Comparison of ENCODE assay signal across 8 cellular contexts in the genomic region with DNA sequence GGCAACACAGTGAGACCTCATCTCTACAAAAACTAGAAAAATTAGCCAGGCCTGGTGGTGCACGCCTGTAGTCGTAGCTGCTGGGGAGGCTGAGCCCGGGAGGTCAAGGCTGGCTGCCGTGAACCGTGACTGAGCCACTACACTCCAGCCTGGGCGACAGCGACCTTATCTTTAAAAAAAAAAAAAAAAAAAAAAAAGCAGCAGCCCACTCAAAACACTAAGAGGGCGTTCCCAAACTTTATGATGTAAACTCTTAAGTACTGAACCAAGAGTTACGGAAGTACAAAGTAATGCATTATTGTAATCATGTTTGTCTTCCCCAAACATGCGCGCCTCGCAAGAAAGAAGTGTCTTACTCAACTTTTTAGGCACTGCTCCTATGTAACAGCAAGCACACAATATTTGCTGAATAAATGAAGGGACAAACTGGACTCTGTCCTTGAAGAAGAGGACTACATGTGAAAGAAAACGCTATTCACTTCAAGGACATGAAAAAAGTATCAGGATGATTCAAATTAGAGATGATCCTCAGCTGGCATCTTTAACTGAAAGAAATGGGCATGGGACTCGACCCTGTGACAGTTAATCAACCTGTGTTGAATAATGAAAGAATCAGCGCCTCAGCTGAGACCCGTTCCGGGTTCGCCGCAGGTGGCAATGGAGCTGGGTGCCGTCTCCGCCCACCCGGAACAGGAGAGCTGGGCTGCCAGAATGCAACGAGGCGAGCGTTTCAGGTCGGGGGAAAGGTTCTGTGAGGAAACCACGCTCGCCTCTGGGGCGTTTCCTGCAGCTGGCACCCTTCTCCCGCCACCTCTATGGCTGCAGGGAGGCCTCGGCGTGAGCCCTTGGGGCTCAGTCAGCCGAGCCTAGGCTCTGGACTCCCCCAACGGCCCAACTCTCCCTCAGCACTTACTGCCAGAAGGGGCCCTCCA. TPM values are rescaled to one million over a fixed set of nuclear protein-coding genes. Genes with fewer than 3 reads are reported as not detected.
DNase-seq lines count a peak whose midpoint lies in the region; ATAC-seq and TF ChIP-seq lines count a peak whose summit lies in the region.

No MANE protein-coding gene starts in this region.

- peak overlapping the region; percentile 81 for H3K4me3 ChIP-seq in SK-N-MC

- no peaks in the 10 kb centered on the region for H3K27me3 Mint-ChIP-seq in activated naive CD4-positive, alpha-beta T cell treated with anti-CD3 and anti-CD28 coated beads, Interleukin-2, amount 50 U/mL, for 24 hours

- intact Hi-C loops in cardiac septum (cut with DNase I): loop anchor here (1.0 to 2.0 kb wide), 2 partner anchors 49 to 66 kb away; a partner anchor contains a TSS
- intact Hi-C loops in posterior vena cava (cut with DNase I): loop anchor here (5.0 kb wide), 1 partner anchor 75 kb away; a partner anchor contains a TSS

- H3K27ac Mint-ChIP-seq in activated naive CD4-positive, alpha-beta T cell treated with anti-CD3 and anti-CD28 coated beads, Interleukin-2, amount 50 U/mL, for 24 hours: peak overlapping the region; percentile 95

- H3K9me3 ChIP-seq in SK-N-MC (ENCODE audit: low read depth, low read length): no peaks in the 10 kb centered on the region

- TF ChIP-seq EP300 in Ishikawa (IDR thresholded peaks at IDR 0.05; ENCODE audit: borderline replicate concordance): peak; percentile 21; the same call in 1 of the 2 replicates

- H3K27ac ChIP-seq in SK-N-MC: peak overlapping the region; percentile 84

- no peaks in the 10 kb centered on the region for H3K9me3 Mint-ChIP-seq in activated naive CD4-positive, alpha-beta T cell treated with anti-CD3 and anti-CD28 coated beads, Interleukin-2, amount 50 U/mL, for 24 hours

- peaks cover 10% of the 10 kb centered on the region for H3K36me3 Mint-ChIP-seq in activated naive CD4-positive, alpha-beta T cell treated with anti-CD3 and anti-CD28 coated beads, Interleukin-2, amount 50 U/mL, for 24 hours

- H3K4me1 Mint-ChIP-seq in activated naive CD4-positive, alpha-beta T cell treated with anti-CD3 and anti-CD28 coated beads, Interleukin-2, amount 50 U/mL, for 24 hours: peaks cover 59% of the 10 kb centered on the region

- no peak for TF ChIP-seq RAD21 in Ishikawa (IDR thresholded peaks at IDR 0.05; ENCODE audit: low read depth)

- ATAC-seq in GM21619 (IDR thresholded peaks at IDR 0.05; ENCODE audit: unreplicated experiment): peak; percentile 46

- DNase-seq in DMS153 treated with DMSO at 0.1 percent for 48 hours (lab: John Stamatoyannopoulos, UW; ENCODE audit: unreplicated experiment) (peak; percentile 3), SK-N-MC (ENCODE audit: low read depth, low spot score) (no peak), cardiac septum (ENCODE audit: low spot score) (peak; percentile 82), posterior vena cava (ENCODE audit: low spot score) (peak; percentile 86), ureter (ENCODE audit: low spot score) (peak; percentile 80)

- peak overlapping the region; percentile 85 for H3K9ac ChIP-seq in SK-N-MC (ENCODE audit: insufficient read length)

- H3K36me3 ChIP-seq in SK-N-MC (ENCODE audit: insufficient read depth, low read length): peaks cover 7% of the 10 kb centered on the region; the same call in 1 of the 2 replicates

- H3K4me3 Mint-ChIP-seq in activated naive CD4-positive, alpha-beta T cell treated with anti-CD3 and anti-CD28 coated beads, Interleukin-2, amount 50 U/mL, for 24 hours: peak overlapping the region; percentile 96

TF ChIP-seq in Ishikawa, 13 proteins besides CTCF, POLR2A, EP300 and RAD21:
- no peak for TF ChIP-seq CEBPB (IDR thresholded peaks at IDR 0.05)
- TF ChIP-seq, protein P1, sequence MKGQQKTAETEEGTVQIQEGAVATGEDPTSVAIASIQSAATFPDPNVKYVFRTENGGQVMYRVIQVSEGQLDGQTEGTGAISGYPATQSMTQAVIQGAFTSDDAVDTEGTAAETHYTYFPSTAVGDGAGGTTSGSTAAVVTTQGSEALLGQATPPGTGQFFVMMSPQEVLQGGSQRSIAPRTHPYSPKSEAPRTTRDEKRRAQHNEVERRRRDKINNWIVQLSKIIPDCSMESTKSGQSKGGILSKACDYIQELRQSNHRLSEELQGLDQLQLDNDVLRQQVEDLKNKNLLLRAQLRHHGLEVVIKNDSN (IDR thresholded peaks at IDR 0.05): no peak
- no peak for TF ChIP-seq CREB1 (IDR thresholded peaks at IDR 0.05; ENCODE audit: low read depth)
- peak; percentile 73 for TF ChIP-seq ZBTB7A (IDR thresholded peaks at IDR 0.05; ENCODE audit: low read depth)
- TF ChIP-seq, protein P2, sequence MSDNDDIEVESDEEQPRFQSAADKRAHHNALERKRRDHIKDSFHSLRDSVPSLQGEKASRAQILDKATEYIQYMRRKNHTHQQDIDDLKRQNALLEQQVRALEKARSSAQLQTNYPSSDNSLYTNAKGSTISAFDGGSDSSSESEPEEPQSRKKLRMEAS (IDR thresholded peaks at IDR 0.05): no peak; the same call in 1 of the 2 replicates
- TF ChIP-seq, protein P3, sequence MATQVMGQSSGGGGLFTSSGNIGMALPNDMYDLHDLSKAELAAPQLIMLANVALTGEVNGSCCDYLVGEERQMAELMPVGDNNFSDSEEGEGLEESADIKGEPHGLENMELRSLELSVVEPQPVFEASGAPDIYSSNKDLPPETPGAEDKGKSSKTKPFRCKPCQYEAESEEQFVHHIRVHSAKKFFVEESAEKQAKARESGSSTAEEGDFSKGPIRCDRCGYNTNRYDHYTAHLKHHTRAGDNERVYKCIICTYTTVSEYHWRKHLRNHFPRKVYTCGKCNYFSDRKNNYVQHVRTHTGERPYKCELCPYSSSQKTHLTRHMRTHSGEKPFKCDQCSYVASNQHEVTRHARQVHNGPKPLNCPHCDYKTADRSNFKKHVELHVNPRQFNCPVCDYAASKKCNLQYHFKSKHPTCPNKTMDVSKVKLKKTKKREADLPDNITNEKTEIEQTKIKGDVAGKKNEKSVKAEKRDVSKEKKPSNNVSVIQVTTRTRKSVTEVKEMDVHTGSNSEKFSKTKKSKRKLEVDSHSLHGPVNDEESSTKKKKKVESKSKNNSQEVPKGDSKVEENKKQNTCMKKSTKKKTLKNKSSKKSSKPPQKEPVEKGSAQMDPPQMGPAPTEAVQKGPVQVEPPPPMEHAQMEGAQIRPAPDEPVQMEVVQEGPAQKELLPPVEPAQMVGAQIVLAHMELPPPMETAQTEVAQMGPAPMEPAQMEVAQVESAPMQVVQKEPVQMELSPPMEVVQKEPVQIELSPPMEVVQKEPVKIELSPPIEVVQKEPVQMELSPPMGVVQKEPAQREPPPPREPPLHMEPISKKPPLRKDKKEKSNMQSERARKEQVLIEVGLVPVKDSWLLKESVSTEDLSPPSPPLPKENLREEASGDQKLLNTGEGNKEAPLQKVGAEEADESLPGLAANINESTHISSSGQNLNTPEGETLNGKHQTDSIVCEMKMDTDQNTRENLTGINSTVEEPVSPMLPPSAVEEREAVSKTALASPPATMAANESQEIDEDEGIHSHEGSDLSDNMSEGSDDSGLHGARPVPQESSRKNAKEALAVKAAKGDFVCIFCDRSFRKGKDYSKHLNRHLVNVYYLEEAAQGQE (IDR thresholded peaks at IDR 0.05; ENCODE audit: low read depth): no peak
- TF ChIP-seq FOXM1 (IDR thresholded peaks at IDR 0.05; ENCODE audit: borderline replicate concordance, low read depth): no peak
- 0 out of 2 replicates have a peak, but pooled peaks have one; percentile 1 for TF ChIP-seq TCF12 (IDR thresholded peaks at IDR 0.05; ENCODE audit: low read depth)
- TF ChIP-seq YY1 (IDR thresholded peaks at IDR 0.05; ENCODE audit: low read depth): no peak
- TF ChIP-seq TEAD4 (IDR thresholded peaks at IDR 0.05): peak; percentile 34; the same call in 1 of the 2 replicates
- TF ChIP-seq EGR1 (IDR thresholded peaks at IDR 0.05): no peak
- no peak for TF ChIP-seq TAF1 (IDR thresholded peaks at IDR 0.05; ENCODE audit: low read depth)
- no peak for TF ChIP-seq NFIC (IDR thresholded peaks at IDR 0.05)

RNA-seq across cellular contexts. Expression of a gene that starts 0.7 kb away (rescaled TPM):
- 49.2 TPM for total RNA-seq in cardiac septum
- total RNA-seq in posterior vena cava: 10 to 100 TPM; 51.4 to 65.4 TPM
- total RNA-seq in ureter: 155 TPM

RNA-seq across cellular contexts. Expression of a gene that starts 48.4 kb away (rescaled TPM):
- total RNA-seq in cardiac septum (1.00 TPM), posterior vena cava (1 to 10 TPM; 1.0 to 2.2 TPM), ureter (4.0 TPM)

RNA-seq across cellular contexts. Expression of a gene that starts 48.6 kb away (rescaled TPM):
- total RNA-seq in cardiac septum (904 TPM), posterior vena cava (1,000 to 10,000 TPM; 1,809 to 2,111 TPM), ureter (1,566 TPM)
